In the genomic region with DNA sequence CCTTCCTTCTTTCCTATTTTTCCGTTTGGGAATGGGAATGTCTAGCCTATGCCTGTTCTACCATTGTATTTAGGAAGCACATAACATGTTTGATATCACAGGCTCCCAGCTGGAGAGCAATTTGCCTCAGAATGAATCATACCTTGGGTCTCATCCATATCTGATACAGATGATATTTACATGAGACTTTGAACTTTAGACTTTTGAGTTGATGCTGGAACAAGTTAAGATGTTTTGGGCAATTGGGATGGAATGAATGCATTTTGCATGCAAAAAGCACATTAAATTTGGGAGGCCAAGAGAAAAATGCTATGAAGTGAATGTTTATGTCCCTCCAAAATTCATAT, we compare ENCODE assay signal across 23 cellular contexts.
DNase-seq lines count a peak whose midpoint lies in the region; ATAC-seq and TF ChIP-seq lines count a peak whose summit lies in the region.
"Had no signal": no experiment of that assay in that cellular context is flagged by ENCODE, and none has a peak within 500 bp of the region (broad histone marks: within the 10 kb centered on the region; RNA-seq: fewer than 3 reads in every experiment).

No MANE protein-coding gene starts in this region.

- H3K27ac ChIP-seq in Peyer's patch (peak overlapping the region in 3 of 4 donors; percentile 59 to 85 (median 75)), duodenal mucosa (ENCODE audit: low read depth, low read length) (no peak overlapping the region), testis (no peak overlapping the region)
- H3K27ac ChIP-seq: gastrocnemius medialis, prostate gland, spleen had no signal

- H3K36me3 Mint-ChIP-seq in nephron (ENCODE audit: low read depth) = no peaks in the 10 kb centered on the region
- H3K36me3 Mint-ChIP-seq in activated T-helper 17 cell treated with anti-CD3 and anti-CD28 coated beads, Interleukin-2, amount 50 U/mL, for 72 hours (ENCODE audit: low read depth) = no peaks in the 10 kb centered on the region
- H3K36me3 Mint-ChIP-seq: natural killer cell had no signal

- no peaks in the 10 kb centered on the region for H3K9me3 ChIP-seq in Peyer's patch
- H3K9me3 ChIP-seq in duodenal mucosa (ENCODE audit: control insufficient read depth in 1 of 2, low read length in 2 of 2) = no peaks in the 10 kb centered on the region
- H3K9me3 ChIP-seq in testis = no peaks in the 10 kb centered on the region
- H3K9me3 ChIP-seq: BE2C, gastrocnemius medialis, prostate gland had no signal

- H3K27me3 Mint-ChIP-seq in nephron (ENCODE audit: low read depth) = peaks cover 29% of the 10 kb centered on the region
- H3K27me3 Mint-ChIP-seq in activated T-helper 17 cell treated with anti-CD3 and anti-CD28 coated beads, Interleukin-2, amount 50 U/mL, for 72 hours = peaks cover 4% of the 10 kb centered on the region

- TF ChIP-seq CTCF in Peyer's patch (IDR thresholded peaks at IDR 0.05) (no peak), nephron (IDR thresholded peaks at IDR 0.05; ENCODE audit: unreplicated experiment in 3 of 3) (no peak), testis (IDR thresholded peaks at IDR 0.05) (no peak)

- H3K4me1 Mint-ChIP-seq in nephron = peaks cover 47% of the 10 kb centered on the region
- H3K4me1 Mint-ChIP-seq in activated T-helper 17 cell treated with anti-CD3 and anti-CD28 coated beads, Interleukin-2, amount 50 U/mL, for 72 hours = peaks cover 17% of the 10 kb centered on the region

- TF ChIP-seq POLR2A in Peyer's patch (IDR thresholded peaks at IDR 0.05) = no peak
- no peak for TF ChIP-seq POLR2A in testis (IDR thresholded peaks at IDR 0.05)

- 89 to 92% methylated on average over 1 of the region's 1 CpG for WGBS in testis, 2 donors

- DNase-seq in GM04504 (ENCODE audit: low read depth) = peak; percentile 26
- no peak for DNase-seq in Peyer's patch
- no peak for DNase-seq in testis
- DNase-seq in MV-4-11 (lab: John Stamatoyannopoulos, UW) = no peak
- DNase-seq in SIG-M5 (lab: John Stamatoyannopoulos, UW) = no peak
- DNase-seq: activated B cell treated with CpG ODN at 0.5 μM for 24 hours; activated CD8-positive, alpha-beta memory T cell treated with anti-CD3 and anti-CD28 coated beads for 24 hours; activated naive CD8-positive, alpha-beta T cell treated with anti-CD3 and anti-CD28 coated beads, Interleukin-2, amount 50 U/mL, for 24 hours; BE2C; central memory CD4-positive, alpha-beta T cell; gastrocnemius medialis; MM.1S; natural killer cell; NCI-H2029 treated with DMSO at 0.1 percent for 48 hours; NCI-H510A treated with DMSO at 0.1 percent for 48 hours; SHP77; spleen had no signal

- peak overlapping the region in 2 of 3 experiments; percentile 17 to 58 for H3K27ac Mint-ChIP-seq in nephron
- H3K27ac Mint-ChIP-seq in activated T-helper 17 cell treated with anti-CD3 and anti-CD28 coated beads, Interleukin-2, amount 50 U/mL, for 72 hours = no peak overlapping the region
- H3K27ac Mint-ChIP-seq: activated B cell treated with CpG ODN at 0.5 μM for 24 hours; activated naive CD8-positive, alpha-beta T cell treated with anti-CD3 and anti-CD28 coated beads, Interleukin-2, amount 50 U/mL, for 24 hours; activated T-helper 1 cell treated with anti-CD3 and anti-CD28 coated beads, Interleukin-12 subunit alpha, Interleukin-12 subunit beta, Interleukin-2, Interleukin-4 antibody, amounts not matched to agents 30 ng/mL and 10 ng/mL and 1 ng/mL, durations not matched to agents 14 hours and 24 hours and 36 hours; natural killer cell had no signal

- H3K4me1 ChIP-seq in Peyer's patch = peaks cover 0 to 33% (median 5%) of the 10 kb centered on the region in 4 donors
- H3K4me1 ChIP-seq in duodenal mucosa (ENCODE audit: control insufficient read depth in 1 of 2, insufficient read depth in 2 of 2, low read length in 2 of 2) = peaks cover 17 to 24% of the 10 kb centered on the region in 2 donors
- H3K4me1 ChIP-seq in testis = peaks cover 6% of the 10 kb centered on the region
- H3K4me1 ChIP-seq: gastrocnemius medialis, prostate gland had no signal

- H3K36me3 ChIP-seq in Peyer's patch (no peaks in the 10 kb centered on the region), duodenal mucosa (ENCODE audit: control insufficient read depth in 1 of 2, insufficient read depth in 2 of 2, low read length in 2 of 2) (no peaks in the 10 kb centered on the region), testis (ENCODE audit: low read depth, missing control alignments) (no peaks in the 10 kb centered on the region)
- H3K36me3 ChIP-seq: BE2C, gastrocnemius medialis, prostate gland, spleen had no signal

- intact Hi-C loops in testis (cut with DNase I; ENCODE audit: low total_unique reads) = no loop called here

- H3K27me3 ChIP-seq in Peyer's patch = no peaks in the 10 kb centered on the region
- H3K27me3 ChIP-seq in duodenal mucosa (ENCODE audit: control insufficient read depth in 1 of 2, insufficient read depth in 2 of 2, low read length in 2 of 2) = peaks cover 0 to 7% of the 10 kb centered on the region in 2 donors
- no peaks in the 10 kb centered on the region for H3K27me3 ChIP-seq in testis
- H3K27me3 ChIP-seq: BE2C had no signal

- no peak for ATAC-seq in activated T-helper 17 cell treated with anti-CD3 and anti-CD28 coated beads, Interleukin-2, amount 50 U/mL, for 72 hours (replicated peaks)
- ATAC-seq: activated naive CD8-positive, alpha-beta T cell treated with anti-CD3 and anti-CD28 coated beads, Interleukin-2, amount 50 U/mL, for 24 hours; gastrocnemius medialis; natural killer cell had no signal

- H3K9me3 Mint-ChIP-seq in nephron = no peaks in the 10 kb centered on the region
- no peaks in the 10 kb centered on the region for H3K9me3 Mint-ChIP-seq in activated T-helper 17 cell treated with anti-CD3 and anti-CD28 coated beads, Interleukin-2, amount 50 U/mL, for 72 hours
- H3K9me3 Mint-ChIP-seq: activated B cell treated with CpG ODN at 0.5 μM for 24 hours; activated naive CD8-positive, alpha-beta T cell treated with anti-CD3 and anti-CD28 coated beads, Interleukin-2, amount 50 U/mL, for 24 hours; activated T-helper 1 cell treated with anti-CD3 and anti-CD28 coated beads, Interleukin-12 subunit alpha, Interleukin-12 subunit beta, Interleukin-2, Interleukin-4 antibody, amounts not matched to agents 30 ng/mL and 10 ng/mL and 1 ng/mL, durations not matched to agents 14 hours and 24 hours and 36 hours; natural killer cell had no signal

- H3K9ac ChIP-seq in duodenal mucosa (ENCODE audit: low read depth in 1 of 2, low read length in 2 of 2) = no peak overlapping the region

- H3K4me3 ChIP-seq in Peyer's patch = peak overlapping the region in 1 of 4 donors; percentile 30
- peak overlapping the region; percentile 10 to 14 for H3K4me3 ChIP-seq in duodenal mucosa (ENCODE audit: low read depth in 1 of 2, low read length in 2 of 2)
- no peak overlapping the region for H3K4me3 ChIP-seq in testis
- H3K4me3 ChIP-seq: gastrocnemius medialis, lung, prostate gland, spleen had no signal

- no peak overlapping the region for H3K4me3 Mint-ChIP-seq in nephron
- H3K4me3 Mint-ChIP-seq in activated T-helper 17 cell treated with anti-CD3 and anti-CD28 coated beads, Interleukin-2, amount 50 U/mL, for 72 hours = no peak overlapping the region
- H3K4me3 Mint-ChIP-seq: activated B cell treated with CpG ODN at 0.5 μM for 24 hours; activated naive CD8-positive, alpha-beta T cell treated with anti-CD3 and anti-CD28 coated beads, Interleukin-2, amount 50 U/mL, for 24 hours; activated T-helper 1 cell treated with anti-CD3 and anti-CD28 coated beads, Interleukin-12 subunit alpha, Interleukin-12 subunit beta, Interleukin-2, Interleukin-4 antibody, amounts not matched to agents 30 ng/mL and 10 ng/mL and 1 ng/mL, durations not matched to agents 14 hours and 24 hours and 36 hours; natural killer cell had no signal

Comparison
In these comparisons a context has a peak if more than half of its experiments do, and no peak if none do; other contexts are left out.
1. H3K27ac ChIP-seq: peak in Peyer's patch (3 of 4); none in duodenal mucosa (single experiment) and testis (0 of 2).
2. H3K4me3 ChIP-seq: peak in duodenal mucosa (2 of 2); none in testis (0 of 2).